16 cellular contexts compared by ENCODE assay signal in genomic region chr7:147999962-148000361, GRCh38.
A peak's percentile ranks its signal among the peaks of the same experiment; 100 is the strongest.
DNase-seq lines count a peak whose midpoint lies in the region; FAIRE-seq and TF ChIP-seq lines count a peak whose summit lies in the region.
"Had no signal": no experiment of that assay in that cellular context is flagged by ENCODE, and none has a peak within 500 bp of the region (broad histone marks: within the 10 kb centered on the region; RNA-seq: fewer than 3 reads in every experiment).

No MANE protein-coding gene starts in this region.

- peaks cover 13% of the 10 kb centered on the region for H3K4me1 Mint-ChIP-seq in endodermal cell
- H3K4me1 Mint-ChIP-seq in osteocyte (ENCODE audit: unreplicated experiment) = no peaks in the 10 kb centered on the region
- H3K4me1 Mint-ChIP-seq: B cell, IgD-negative memory B cell had no signal

- no peak for TF ChIP-seq CTCF in endodermal cell (conservative IDR thresholded peaks at IDR 0.05)
- no peak for TF ChIP-seq CTCF in osteocyte (IDR thresholded peaks at IDR 0.05)
- TF ChIP-seq CTCF in right atrium auricular region (IDR thresholded peaks at IDR 0.05) = no peak

- H3K9ac ChIP-seq in HUES48 (ENCODE audit: low read depth, low read length) (no peak overlapping the region), endodermal cell (ENCODE audit: extremely low read depth, low read length, poor library complexity, severe bottlenecking) (no peak overlapping the region)

- no peak overlapping the region for H3K27ac Mint-ChIP-seq in endodermal cell
- H3K27ac Mint-ChIP-seq in osteocyte (ENCODE audit: unreplicated experiment) = no peak overlapping the region
- H3K27ac Mint-ChIP-seq: B cell; CD4-positive, alpha-beta T cell; IgD-negative memory B cell had no signal

- H3K27me3 Mint-ChIP-seq in endodermal cell (ENCODE audit: insufficient read depth) (peaks cover 3% of the 10 kb centered on the region), osteocyte (ENCODE audit: unreplicated experiment) (no peaks in the 10 kb centered on the region)
- H3K27me3 Mint-ChIP-seq: B cell; CD4-positive, alpha-beta T cell had no signal

- peaks cover 8% of the 10 kb centered on the region; the same call in 1 of the 2 replicates for H3K4me1 ChIP-seq in HUES48 (ENCODE audit: control insufficient read depth, insufficient read depth, low read length)
- H3K4me1 ChIP-seq in endodermal cell (ENCODE audit: control insufficient read depth, insufficient read depth, low read length) = no peaks in the 10 kb centered on the region
- no peaks in the 10 kb centered on the region for H3K4me1 ChIP-seq in right atrium auricular region

- peak; percentile 46 for DNase-seq in ELF-1 (ENCODE audit: low read depth, low spot score)
- DNase-seq in endodermal cell = peak; percentile 76
- peak; percentile 31 for DNase-seq in iPS-NIHi11 (ENCODE audit: low spot score)
- no peak for DNase-seq in osteocyte (ENCODE audit: extremely low spot score, unreplicated experiment)
- DNase-seq in right atrium auricular region (ENCODE audit: low spot score) = no peak
- DNase-seq in GM19239 (ENCODE audit: insufficient read length, low spot score) = no peak
- DNase-seq in activated naive CD4-positive, alpha-beta T cell treated with Interleukin-2 at 50 U/mL for 16 hours = no peak
- DNase-seq: ACHN; C1 segment of cervical spinal cord; Calu3; CD4-positive, alpha-beta T cell; DMS 273 treated with DMSO at 0.1 percent for 48 hours had no signal

- H3K27ac ChIP-seq in HUES48 (ENCODE audit: low read depth, low read length) (peak overlapping the region; percentile 57), endodermal cell (ENCODE audit: low read depth, low read length) (no peak overlapping the region), right atrium auricular region (no peak overlapping the region)

- FAIRE-seq in GM19239 (lab: Jason Lieb, UNC) = no peak
- FAIRE-seq: GM12891 had no signal

- no peak overlapping the region for H3K4me3 ChIP-seq in HUES48 (ENCODE audit: low read depth, low read length)
- no peak overlapping the region for H3K4me3 ChIP-seq in endodermal cell (ENCODE audit: low read length)
- H3K4me3 ChIP-seq in right atrium auricular region = no peak overlapping the region

- H3K36me3 Mint-ChIP-seq in endodermal cell (ENCODE audit: low read depth) = peaks cover 3% of the 10 kb centered on the region
- H3K36me3 Mint-ChIP-seq in osteocyte (ENCODE audit: unreplicated experiment) = no peaks in the 10 kb centered on the region
- H3K36me3 Mint-ChIP-seq: IgD-negative memory B cell had no signal

- no peaks in the 10 kb centered on the region for H3K36me3 ChIP-seq in HUES48 (ENCODE audit: control insufficient read depth, insufficient read depth, low read length)
- no peaks in the 10 kb centered on the region for H3K36me3 ChIP-seq in endodermal cell (ENCODE audit: control insufficient read depth, insufficient read depth, low read length)
- no peaks in the 10 kb centered on the region for H3K36me3 ChIP-seq in right atrium auricular region

- H3K27me3 ChIP-seq in HUES48 (ENCODE audit: control insufficient read depth, insufficient read depth, low read length) (no peaks in the 10 kb centered on the region), endodermal cell (ENCODE audit: control insufficient read depth, insufficient read depth, low read length, poor library complexity, severe bottlenecking) (no peaks in the 10 kb centered on the region), right atrium auricular region (no peaks in the 10 kb centered on the region)

- 86 to 100% methylated on average over 1 to 4 of the region's 4 CpGs for WGBS in endodermal cell (ENCODE audit: insufficient coverage in 1 of 2, insufficient read length in 1 of 2), 2 experiments

- H3K4me3 Mint-ChIP-seq in endodermal cell (no peak overlapping the region), osteocyte (ENCODE audit: unreplicated experiment) (no peak overlapping the region)
- H3K4me3 Mint-ChIP-seq: B cell; CD4-positive, alpha-beta T cell; IgD-negative memory B cell had no signal

- H3K9me3 Mint-ChIP-seq in endodermal cell (peaks cover 11% of the 10 kb centered on the region), osteocyte (ENCODE audit: unreplicated experiment) (peaks cover 11% of the 10 kb centered on the region)

- no peaks in the 10 kb centered on the region for H3K9me3 ChIP-seq in HUES48 (ENCODE audit: control insufficient read depth, insufficient read depth, low read length)
- no peaks in the 10 kb centered on the region for H3K9me3 ChIP-seq in endodermal cell (ENCODE audit: control insufficient read depth, low read length)
- no peaks in the 10 kb centered on the region for H3K9me3 ChIP-seq in right atrium auricular region

Comparison
In these comparisons a context has a peak if more than half of its experiments do, and no peak if none do; other contexts are left out.
1. DNase-seq: peak in ELF-1 (single experiment), endodermal cell (single experiment) and iPS-NIHi11 (single experiment); none in osteocyte (single experiment), right atrium auricular region (single experiment), GM19239 (single experiment) and activated naive CD4-positive, alpha-beta T cell treated with Interleukin-2 at 50 U/mL for 16 hours (single experiment).